Comparison of ENCODE assay signal across 11 cellular contexts in genomic region chr1:9231648-9232332, GRCh38. TPM values are rescaled to one million over a fixed set of nuclear protein-coding genes. Genes with fewer than 3 reads are reported as not detected.
A peak's percentile ranks its signal among the peaks of the same experiment; 100 is the strongest.
DNase-seq lines count a peak whose midpoint lies in the region; ATAC-seq, FAIRE-seq and TF ChIP-seq lines count a peak whose summit lies in the region.
"Had no signal": no experiment of that assay in that cellular context is flagged by ENCODE, and none has a peak within 500 bp of the region (broad histone marks: within the 10 kb centered on the region; RNA-seq: fewer than 3 reads in every experiment).

No MANE protein-coding gene starts in this region.

- peaks cover 15% of the 10 kb centered on the region for H3K4me1 Mint-ChIP-seq in CD8-positive, alpha-beta T cell (ENCODE audit: low read depth)

- 41 to 54% (median 48%) methylated on average over 13 of the region's 13 CpGs for WGBS in psoas muscle, 3 donors

- H3K36me3 ChIP-seq in psoas muscle (ENCODE audit: insufficient read depth in 1 of 2, low read depth in 1 of 2), result no peaks in the 10 kb centered on the region
- no peaks in the 10 kb centered on the region for H3K36me3 ChIP-seq in CD8-positive, alpha-beta T cell (ENCODE audit: insufficient read depth, low read length)

- TF ChIP-seq CTCF in epithelial cell of esophagus (IDR thresholded peaks at IDR 0.05; ENCODE audit: insufficient read depth, low read depth, low read length, missing control alignments), result no peak
- no peak for TF ChIP-seq CTCF in psoas muscle (IDR thresholded peaks at IDR 0.05)
- TF ChIP-seq CTCF in CD8-positive, alpha-beta T cell (IDR thresholded peaks at IDR 0.05), result no peak

- H3K27ac ChIP-seq in psoas muscle, result peak overlapping the region; percentile 90
- no peak overlapping the region for H3K27ac ChIP-seq in CD8-positive, alpha-beta T cell (ENCODE audit: low read depth, low read length)

- DNase-seq in GM03348 (ENCODE audit: low spot score) (peak; percentile 35), RCC 7860 (ENCODE audit: low spot score) (peak; percentile 58), epithelial cell of esophagus (ENCODE audit: low read depth) (peak; percentile 84), psoas muscle (peak in 1 of 2 donors; percentile 39)
- no peak for DNase-seq in CD8-positive, alpha-beta T cell
- DNase-seq: mucosa of descending colon, NCI-H2029 treated with DMSO at 0.1 percent for 48 hours had no signal

- peak; percentile 38 for FAIRE-seq in RCC 7860 (lab: Jason Lieb, UNC)

- peaks cover 4% of the 10 kb centered on the region for H3K36me3 Mint-ChIP-seq in CD8-positive, alpha-beta T cell

- POLR2A ChIA-PET in CD8-positive, alpha-beta T cell (lab: Charles Lee), result interaction anchor here (0.6 to 0.7 kb wide), 2 partner anchors 187 to 240 kb away, joined by 3 to 4 read pairs; no protein-coding TSS in a partner anchor

- ATAC-seq in psoas muscle (peak; percentile 10 to 45 (median 36)), HG03571 (IDR thresholded peaks at IDR 0.05; ENCODE audit: unreplicated experiment) (no peak), GM18868 (IDR thresholded peaks at IDR 0.05; ENCODE audit: unreplicated experiment) (no peak), GM18873 (IDR thresholded peaks at IDR 0.05; ENCODE audit: low FRiP score, unreplicated experiment) (no peak)
- no peak for ATAC-seq in CD8-positive, alpha-beta T cell
- ATAC-seq: mucosa of descending colon; stimulated activated effector memory CD8-positive, alpha-beta T cell treated with anti-CD3 and anti-CD28 coated beads, Interleukin-12 subunit alpha, Interleukin-12 subunit beta, amount 100 ng/mL, for 72 hours had no signal

- H3K4me1 ChIP-seq in psoas muscle, result peaks cover 40% of the 10 kb centered on the region
- peaks cover 16% of the 10 kb centered on the region for H3K4me1 ChIP-seq in CD8-positive, alpha-beta T cell (ENCODE audit: insufficient read depth, low read length)

- no peaks in the 10 kb centered on the region for H3K27me3 Mint-ChIP-seq in CD8-positive, alpha-beta T cell (ENCODE audit: low read depth)

- no peaks in the 10 kb centered on the region for H3K9me3 ChIP-seq in psoas muscle
- no peaks in the 10 kb centered on the region for H3K9me3 ChIP-seq in CD8-positive, alpha-beta T cell (ENCODE audit: low read length)
- H3K9me3 ChIP-seq: mucosa of descending colon had no signal

- CTCF ChIA-PET in CD8-positive, alpha-beta T cell (lab: Charles Lee), result no interaction called here

- H3K27me3 ChIP-seq in psoas muscle (ENCODE audit: insufficient read depth in 3 of 3, low read length in 2 of 3), result no peaks in the 10 kb centered on the region
- no peaks in the 10 kb centered on the region for H3K27me3 ChIP-seq in CD8-positive, alpha-beta T cell (ENCODE audit: insufficient read depth, low read length)

- no peak overlapping the region for H3K4me3 Mint-ChIP-seq in CD8-positive, alpha-beta T cell
- H3K4me3 Mint-ChIP-seq: stimulated activated effector memory CD8-positive, alpha-beta T cell treated with anti-CD3 and anti-CD28 coated beads, Interleukin-12 subunit alpha, Interleukin-12 subunit beta, amount 100 ng/mL, for 72 hours had no signal

- intact Hi-C loops in psoas muscle (cut with DNase I), result loop anchor here in 1 of 2 donors (5.0 kb wide), 1 partner anchor 104 kb away; the partner anchor contains the start of gene GPR157
- intact Hi-C loops in CD8-positive, alpha-beta T cell (cut with DNase I, micrococcal nuclease), result loop anchor here (5.0 to 10.0 kb wide), 7 partner anchors 591 to 1463 kb away; partner anchors contain the start of genes CLSTN1 (in 2 of the 2), UBE4B (in 2 of the 2), CTNNBIP1 (in 1 of the 2) and PARK7 (in 1 of the 2)

- H3K4me3 ChIP-seq in epithelial cell of esophagus (ENCODE audit: low read length) (no peak overlapping the region), psoas muscle (peak overlapping the region; percentile 5)
- H3K4me3 ChIP-seq in CD8-positive, alpha-beta T cell (ENCODE audit: low read depth, low read length), result no peak overlapping the region
- H3K4me3 ChIP-seq: mucosa of descending colon had no signal

- no peak overlapping the region for H3K27ac Mint-ChIP-seq in CD8-positive, alpha-beta T cell
- H3K27ac Mint-ChIP-seq: stimulated activated effector memory CD8-positive, alpha-beta T cell treated with anti-CD3 and anti-CD28 coated beads, Interleukin-12 subunit alpha, Interleukin-12 subunit beta, amount 100 ng/mL, for 72 hours had no signal

- no peaks in the 10 kb centered on the region for H3K9me3 Mint-ChIP-seq in CD8-positive, alpha-beta T cell
- H3K9me3 Mint-ChIP-seq: stimulated activated effector memory CD8-positive, alpha-beta T cell treated with anti-CD3 and anti-CD28 coated beads, Interleukin-12 subunit alpha, Interleukin-12 subunit beta, amount 100 ng/mL, for 72 hours had no signal

RNA-seq across cellular contexts. Expression of gene H6PD, which starts 2.8 kb away (rescaled TPM):
- 10 to 100 TPM; 21.0 to 56.8 (median 37.0) TPM for total RNA-seq in psoas muscle
- 10 to 100 TPM in 2 of 3 donors, 1 to 10 TPM in 1; 5.8 to 23.4 (median 14.9) TPM for polyA plus RNA-seq in psoas muscle
- 10 to 100 TPM; 11.1 to 11.2 TPM for total RNA-seq in CD8-positive, alpha-beta T cell

Comparison
In these comparisons a context has a peak if more than half of its experiments do, and no peak if none do; other contexts are left out.
1. DNase-seq: peak in GM03348 (single experiment), RCC 7860 (single experiment) and epithelial cell of esophagus (single experiment); none in CD8-positive, alpha-beta T cell (0 of 7).
2. ATAC-seq: peak in psoas muscle (4 of 4); none in CD8-positive, alpha-beta T cell (single experiment), HG03571 (single experiment), GM18868 (single experiment) and GM18873 (single experiment).